ENCODE assay signal across 29 cellular contexts in the genomic region with DNA sequence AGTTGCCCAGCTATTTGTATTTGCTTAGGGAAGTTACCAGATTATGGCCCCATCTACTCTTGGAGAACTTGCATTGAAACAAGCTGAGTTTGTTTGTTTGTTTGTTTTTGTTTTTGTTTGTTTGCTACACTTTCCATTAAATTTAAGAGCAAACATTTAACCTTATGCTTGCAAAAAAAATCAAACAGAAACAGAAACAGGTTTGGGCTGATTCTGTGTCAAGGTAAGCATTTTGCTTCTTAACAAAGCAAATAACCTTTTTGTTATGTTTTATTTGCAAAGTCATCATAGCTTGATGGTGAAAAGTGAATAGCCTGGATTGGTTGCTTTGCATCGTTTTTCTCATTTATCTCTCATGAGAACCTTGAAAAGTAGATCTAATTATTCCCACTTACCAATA.
"Had no signal": no experiment of that assay in that cellular context is flagged by ENCODE, and none has a peak within 500 bp of the region (broad histone marks: within the 10 kb centered on the region; RNA-seq: fewer than 3 reads in every experiment).

No MANE protein-coding gene starts in this region.

- H3K36me3 Mint-ChIP-seq: activated naive CD4-positive, alpha-beta T cell treated with anti-CD3 and anti-CD28 coated beads, Interleukin-2, amount 10 ng/mL, durations not matched to agents 7 days and 5 days; activated naive CD8-positive, alpha-beta T cell treated with anti-CD3 and anti-CD28 coated beads, Interleukin-2, amount 10 ng/mL, durations not matched to agents 7 days and 5 days had no signal

- H3K27ac Mint-ChIP-seq: activated CD4-positive, alpha-beta memory T cell treated with anti-CD3 and anti-CD28 coated beads, Interleukin-2, amount 10 ng/mL, durations not matched to agents 7 days and 5 days; activated CD4-positive, alpha-beta T cell treated with anti-CD3 and anti-CD28 coated beads, Interleukin-2, amount 10 ng/mL, durations not matched to agents 7 days and 5 days; activated naive CD4-positive, alpha-beta T cell treated with anti-CD3 and anti-CD28 coated beads, Interleukin-2, amount 10 ng/mL, durations not matched to agents 7 days and 5 days; activated naive CD4-positive, alpha-beta T cell treated with anti-CD3 and anti-CD28 coated beads, Interleukin-2, amount 50 U/mL, for 72 hours; activated naive CD8-positive, alpha-beta T cell treated with anti-CD3 and anti-CD28 coated beads, Interleukin-2, amount 10 ng/mL, durations not matched to agents 7 days and 5 days; activated T-cell treated with anti-CD3 and anti-CD28 coated beads, Interleukin-2, amount 50 U/mL, for 24 hours; activated T-cell treated with anti-CD3 and anti-CD28 coated beads, Interleukin-2, amount 50 U/mL, for 72 hours; WTC11 had no signal

- H3K4me3 Mint-ChIP-seq: activated CD4-positive, alpha-beta memory T cell treated with anti-CD3 and anti-CD28 coated beads, Interleukin-2, amount 10 ng/mL, durations not matched to agents 7 days and 5 days; activated CD4-positive, alpha-beta T cell treated with anti-CD3 and anti-CD28 coated beads, Interleukin-2, amount 10 ng/mL, durations not matched to agents 7 days and 5 days; activated naive CD4-positive, alpha-beta T cell treated with anti-CD3 and anti-CD28 coated beads, Interleukin-2, amount 10 ng/mL, durations not matched to agents 7 days and 5 days; activated naive CD8-positive, alpha-beta T cell treated with anti-CD3 and anti-CD28 coated beads, Interleukin-2, amount 10 ng/mL, durations not matched to agents 7 days and 5 days; activated T-cell treated with anti-CD3 and anti-CD28 coated beads, Interleukin-2, amount 50 U/mL, for 24 hours; activated T-cell treated with anti-CD3 and anti-CD28 coated beads, Interleukin-2, amount 50 U/mL, for 72 hours; brain; WTC11 had no signal

- H3K27ac ChIP-seq: ascending aorta, breast epithelium, cardiac muscle cell, colonic mucosa, epithelial cell of prostate, esophagus squamous epithelium, gastroesophageal sphincter, heart right ventricle, hepatocyte had no signal

- DNase-seq: activated CD4-positive, alpha-beta memory T cell treated with anti-CD3 and anti-CD28 coated beads, Interleukin-2, amount 10 ng/mL, durations not matched to agents 7 days and 5 days; activated CD4-positive, alpha-beta T cell treated with anti-CD3 and anti-CD28 coated beads for 1 hour; activated CD4-positive, alpha-beta T cell treated with anti-CD3 and anti-CD28 coated beads for 4 hours; activated CD4-positive, alpha-beta T cell treated with anti-CD3 and anti-CD28 coated beads, Interleukin-2, amount 10 ng/mL, durations not matched to agents 7 days and 5 days; activated CD4-positive, alpha-beta T cell treated with anti-CD3 and anti-CD28 coated beads, Interleukin-2, amount 50 U/mL, for 4 hours; activated CD8-positive, alpha-beta memory T cell treated with anti-CD3 and anti-CD28 coated beads, Interleukin-2, amount 50 U/mL, for 48 hours; activated gamma-delta T cell; activated naive CD4-positive, alpha-beta T cell; activated naive CD4-positive, alpha-beta T cell treated with anti-CD3 and anti-CD28 coated beads, Interleukin-2, amount 10 ng/mL, durations not matched to agents 7 days and 5 days; activated naive CD8-positive, alpha-beta T cell treated with anti-CD3 and anti-CD28 coated beads, Interleukin-2, amount 10 ng/mL, durations not matched to agents 7 days and 5 days; activated T-cell treated with anti-CD3 and anti-CD28 coated beads for 4 hours; activated T-cell treated with anti-CD3 and anti-CD28 coated beads, Interleukin-2, amount 50 U/mL, for 24 hours; activated T-cell treated with anti-CD3 and anti-CD28 coated beads, Interleukin-2, amount 50 U/mL, for 72 hours; central memory CD4-positive, alpha-beta T cell; cerebellar nuclear complex; colonic mucosa; effector CD8-positive, alpha-beta T cell; esophagus squamous epithelium; foreskin melanocyte; heart right ventricle had no signal

- H3K4me1 Mint-ChIP-seq: activated CD4-positive, alpha-beta memory T cell treated with anti-CD3 and anti-CD28 coated beads, Interleukin-2, amount 10 ng/mL, durations not matched to agents 7 days and 5 days; activated CD4-positive, alpha-beta T cell treated with anti-CD3 and anti-CD28 coated beads, Interleukin-2, amount 10 ng/mL, durations not matched to agents 7 days and 5 days; activated naive CD4-positive, alpha-beta T cell treated with anti-CD3 and anti-CD28 coated beads, Interleukin-2, amount 10 ng/mL, durations not matched to agents 7 days and 5 days; activated naive CD8-positive, alpha-beta T cell treated with anti-CD3 and anti-CD28 coated beads, Interleukin-2, amount 10 ng/mL, durations not matched to agents 7 days and 5 days; WTC11 had no signal

- H3K4me3 ChIP-seq: ascending aorta, breast epithelium, cardiac muscle cell, colonic mucosa, esophagus squamous epithelium, gastroesophageal sphincter, heart right ventricle, hepatocyte had no signal

- ATAC-seq: activated naive CD4-positive, alpha-beta T cell treated with anti-CD3 and anti-CD28 coated beads, Interleukin-2, amount 50 U/mL, for 72 hours; activated T-cell treated with anti-CD3 and anti-CD28 coated beads, Interleukin-2, amount 50 U/mL, for 72 hours; gastroesophageal sphincter; heart right ventricle; WTC11 had no signal

- H3K27me3 Mint-ChIP-seq: activated CD4-positive, alpha-beta memory T cell treated with anti-CD3 and anti-CD28 coated beads, Interleukin-2, amount 10 ng/mL, durations not matched to agents 7 days and 5 days; activated CD4-positive, alpha-beta T cell treated with anti-CD3 and anti-CD28 coated beads, Interleukin-2, amount 10 ng/mL, durations not matched to agents 7 days and 5 days; activated naive CD4-positive, alpha-beta T cell treated with anti-CD3 and anti-CD28 coated beads, Interleukin-2, amount 10 ng/mL, durations not matched to agents 7 days and 5 days; activated naive CD8-positive, alpha-beta T cell treated with anti-CD3 and anti-CD28 coated beads, Interleukin-2, amount 10 ng/mL, durations not matched to agents 7 days and 5 days; activated T-cell treated with anti-CD3 and anti-CD28 coated beads, Interleukin-2, amount 50 U/mL, for 24 hours had no signal
